ENCODE assay signal across 8 cellular contexts in genomic region chr3:168165390-168166269, GRCh38.
DNase-seq lines count a peak whose midpoint lies in the region; ATAC-seq and TF ChIP-seq lines count a peak whose summit lies in the region.

No MANE protein-coding gene starts in this region.

- no peaks in the 10 kb centered on the region for H3K36me3 Mint-ChIP-seq in activated T-helper 1 cell treated with anti-CD3 and anti-CD28 coated beads, Interleukin-12 subunit alpha, Interleukin-12 subunit beta, Interleukin-2, Interleukin-4 antibody, amounts not matched to agents 30 ng/mL and 10 ng/mL and 1 ng/mL, durations not matched to agents 14 hours and 24 hours and 36 hours (ENCODE audit: low read depth)
- H3K36me3 Mint-ChIP-seq in progenitor cell of endocrine pancreas (ENCODE audit: insufficient read depth), result no peaks in the 10 kb centered on the region

- H3K27me3 Mint-ChIP-seq in activated T-helper 1 cell treated with anti-CD3 and anti-CD28 coated beads, Interleukin-12 subunit alpha, Interleukin-12 subunit beta, Interleukin-2, Interleukin-4 antibody, amounts not matched to agents 30 ng/mL and 10 ng/mL and 1 ng/mL, durations not matched to agents 14 hours and 24 hours and 36 hours (ENCODE audit: insufficient read depth), result no peaks in the 10 kb centered on the region
- no peaks in the 10 kb centered on the region for H3K27me3 Mint-ChIP-seq in progenitor cell of endocrine pancreas

- H3K27me3 ChIP-seq in DOHH2 (ENCODE audit: control insufficient read depth, low read length), result peaks cover 3% of the 10 kb centered on the region; the same call in 1 of the 2 replicates
- no peaks in the 10 kb centered on the region for H3K27me3 ChIP-seq in heart left ventricle

- peak overlapping the region; percentile 54 for H3K4me2 ChIP-seq in DOHH2 (ENCODE audit: low read length)

- no peak overlapping the region for H3K4me3 Mint-ChIP-seq in activated T-helper 1 cell treated with anti-CD3 and anti-CD28 coated beads, Interleukin-12 subunit alpha, Interleukin-12 subunit beta, Interleukin-2, Interleukin-4 antibody, amounts not matched to agents 30 ng/mL and 10 ng/mL and 1 ng/mL, durations not matched to agents 14 hours and 24 hours and 36 hours
- H3K4me3 Mint-ChIP-seq in progenitor cell of endocrine pancreas (ENCODE audit: low read depth), result no peak overlapping the region

- DNase-seq in NCI-H2227 (lab: John Stamatoyannopoulos, UW; ENCODE audit: unreplicated experiment) (peak; percentile 78), heart left ventricle (peak in 3 of 5 donors; percentile 41 to 66 (median 56)), progenitor cell of endocrine pancreas (ENCODE audit: low spot score, unreplicated experiment) (peak; percentile 17)
- DNase-seq in activated T-helper 1 cell treated with anti-CD3 and anti-CD28 coated beads, Interleukin-12 subunit alpha, Interleukin-12 subunit beta, Interleukin-2, Interleukin-4 antibody, amounts not matched to agents 30 ng/mL and 10 ng/mL and 1 ng/mL, durations not matched to agents 14 hours and 24 hours and 36 hours (ENCODE audit: low spot score), result peak; percentile 1

- no peaks in the 10 kb centered on the region for H3K79me2 ChIP-seq in DOHH2 (ENCODE audit: control insufficient read depth, low read length)

- H3F3A ChIP-seq in DOHH2 (ENCODE audit: control insufficient read depth, insufficient read depth), result no peaks in the 10 kb centered on the region

- no peak overlapping the region for H3K27ac Mint-ChIP-seq in activated T-helper 1 cell treated with anti-CD3 and anti-CD28 coated beads, Interleukin-12 subunit alpha, Interleukin-12 subunit beta, Interleukin-2, Interleukin-4 antibody, amounts not matched to agents 30 ng/mL and 10 ng/mL and 1 ng/mL, durations not matched to agents 14 hours and 24 hours and 36 hours
- H3K27ac Mint-ChIP-seq in progenitor cell of endocrine pancreas, result no peak overlapping the region

- 11 to 20% (median 15%) methylated on average over 6 of the region's 6 CpGs for WGBS in heart left ventricle, 4 donors

- intact Hi-C loops in activated T-helper 1 cell treated with anti-CD3 and anti-CD28 coated beads, Interleukin-12 subunit alpha, Interleukin-12 subunit beta, Interleukin-2, Interleukin-4 antibody, amounts not matched to agents 30 ng/mL and 10 ng/mL and 1 ng/mL, durations not matched to agents 14 hours and 24 hours and 36 hours (cut with micrococcal nuclease), result loop anchor here (1.0 to 2.0 kb wide), 3 partner anchors 71 to 237 kb away; partner anchors contain the start of gene GOLIM4
- intact Hi-C loops in heart left ventricle (cut with DNase I), result loop anchor here (1.0 to 10.0 kb wide), 11 partner anchors 71 to 328 kb away; partner anchors contain the start of gene GOLIM4 (in 5 of the 10)

- ATAC-seq in GM19395 (IDR thresholded peaks at IDR 0.05; ENCODE audit: unreplicated experiment) (peak; percentile 93), HG03354 (IDR thresholded peaks at IDR 0.05; ENCODE audit: poor library complexity, severe bottlenecking, unreplicated experiment) (peak; percentile 87), heart left ventricle (peak; percentile 48 to 83 (median 72)), GM19328 (IDR thresholded peaks at IDR 0.05; ENCODE audit: unreplicated experiment) (no peak)

- H4K20me1 ChIP-seq in DOHH2 (ENCODE audit: control insufficient read depth, insufficient read depth, low read depth, low read length), result no peaks in the 10 kb centered on the region

- TF ChIP-seq CTCF in DOHH2 (IDR thresholded peaks at IDR 0.05; ENCODE audit: low read depth, low read length, poor library complexity, severe bottlenecking), result peak; percentile 75
- TF ChIP-seq CTCF in heart left ventricle (IDR thresholded peaks at IDR 0.05), result peak; percentile 59 to 88 (median 80)
- TF ChIP-seq CTCF in progenitor cell of endocrine pancreas (IDR thresholded peaks at IDR 0.05; ENCODE audit: unreplicated experiment), result peak; percentile 80

- peaks cover 9% of the 10 kb centered on the region for H3K4me1 ChIP-seq in DOHH2 (ENCODE audit: control insufficient read depth, low read length)
- H3K4me1 ChIP-seq in heart left ventricle, result peaks cover 0 to 4% (median 0%) of the 10 kb centered on the region in 12 donors

- H3K9me3 ChIP-seq in DOHH2 (ENCODE audit: control insufficient read depth, insufficient read depth, low read length) (no peaks in the 10 kb centered on the region), heart left ventricle (no peaks in the 10 kb centered on the region)

- no peaks in the 10 kb centered on the region for H3K4me1 Mint-ChIP-seq in activated T-helper 1 cell treated with anti-CD3 and anti-CD28 coated beads, Interleukin-12 subunit alpha, Interleukin-12 subunit beta, Interleukin-2, Interleukin-4 antibody, amounts not matched to agents 30 ng/mL and 10 ng/mL and 1 ng/mL, durations not matched to agents 14 hours and 24 hours and 36 hours (ENCODE audit: low read depth)
- peaks cover 3% of the 10 kb centered on the region for H3K4me1 Mint-ChIP-seq in progenitor cell of endocrine pancreas (ENCODE audit: low read depth)

- H3K27ac ChIP-seq in DOHH2 (ENCODE audit: low read depth, low read length) (no peak overlapping the region), heart left ventricle (peak overlapping the region in 2 of 12 donors; percentile 28 to 46)

- no peaks in the 10 kb centered on the region for H3K9me3 Mint-ChIP-seq in activated T-helper 1 cell treated with anti-CD3 and anti-CD28 coated beads, Interleukin-12 subunit alpha, Interleukin-12 subunit beta, Interleukin-2, Interleukin-4 antibody, amounts not matched to agents 30 ng/mL and 10 ng/mL and 1 ng/mL, durations not matched to agents 14 hours and 24 hours and 36 hours
- no peaks in the 10 kb centered on the region for H3K9me3 Mint-ChIP-seq in progenitor cell of endocrine pancreas (ENCODE audit: low read depth)

- no peaks in the 10 kb centered on the region for H3K9me2 ChIP-seq in DOHH2 (replicated peaks; ENCODE audit: control insufficient read depth, low read length)

- no peak for TF ChIP-seq POLR2A in heart left ventricle (IDR thresholded peaks at IDR 0.05)

- H3K4me3 ChIP-seq in DOHH2 (ENCODE audit: low read length), result peak overlapping the region; percentile 48
- H3K4me3 ChIP-seq in heart left ventricle, result peak overlapping the region in 5 of 12 donors; percentile 11 to 26 (median 23)

- H3K36me3 ChIP-seq in DOHH2 (ENCODE audit: control insufficient read depth, low read length) (no peaks in the 10 kb centered on the region), heart left ventricle (no peaks in the 10 kb centered on the region)

Comparison
In these comparisons a context has a peak if more than half of its experiments do, and no peak if none do; other contexts are left out.
1. DNase-seq: peak in every context shown above with its lines; median percentile 78 in NCI-H2227; 56 in heart left ventricle; 17 in progenitor cell of endocrine pancreas; 1 in activated T-helper 1 cell treated with anti-CD3 and anti-CD28 coated beads, Interleukin-12 subunit alpha, Interleukin-12 subunit beta, Interleukin-2, Interleukin-4 antibody, amounts not matched to agents 30 ng/mL and 10 ng/mL and 1 ng/mL, durations not matched to agents 14 hours and 24 hours and 36 hours.